20 cellular contexts compared by ENCODE assay signal in the genomic region with DNA sequence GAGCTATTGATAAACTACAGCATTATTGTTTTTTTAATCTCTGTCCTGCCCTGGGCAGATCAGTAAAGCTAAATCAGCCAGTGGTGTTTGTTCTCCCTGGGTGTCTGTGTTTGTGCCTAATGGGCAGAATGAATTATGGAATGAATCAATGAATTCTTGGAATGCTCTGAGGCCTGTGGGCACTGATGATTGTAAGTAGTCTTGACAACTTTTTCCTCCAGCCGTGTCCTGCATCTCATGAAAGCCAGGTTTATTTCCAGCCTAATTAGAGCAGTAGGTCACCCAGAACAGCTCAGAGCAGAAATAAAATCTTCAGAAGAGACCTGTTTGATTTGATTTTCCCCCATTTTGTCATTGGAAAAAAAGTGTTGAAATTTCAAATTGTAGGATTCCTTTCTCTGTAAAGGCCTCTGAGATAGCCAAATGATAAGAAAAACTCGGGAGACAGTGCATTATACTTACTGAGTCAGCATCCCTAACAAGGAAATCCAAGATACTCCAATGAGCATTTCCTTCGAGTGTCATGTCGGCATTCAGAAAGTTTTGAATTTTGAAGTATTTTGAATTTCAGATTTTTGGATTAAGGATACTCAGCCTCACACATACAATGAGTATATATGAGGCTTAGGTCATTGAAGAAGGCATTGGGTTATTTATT.
DNase-seq lines count a peak whose midpoint lies in the region; ATAC-seq and TF ChIP-seq lines count a peak whose summit lies in the region.
"Had no signal": no experiment of that assay in that cellular context is flagged by ENCODE, and none has a peak within 500 bp of the region (broad histone marks: within the 10 kb centered on the region; RNA-seq: fewer than 3 reads in every experiment).

No MANE protein-coding gene starts in this region.

- no peak for TF ChIP-seq CTCF in retinal pigment epithelial cell (conservative IDR thresholded peaks at IDR 0.05; ENCODE audit: low read depth, low read length)

- DNase-seq in GM03348 (ENCODE audit: low spot score) (peak; percentile 12), amniotic epithelial cell (ENCODE audit: low read depth) (peak; percentile 44), foreskin melanocyte (peak; percentile 18), retinal pigment epithelial cell (ENCODE audit: low read depth) (peak; percentile 90), nucleus accumbens (lab: John Stamatoyannopoulos, UW) (no peak)
- DNase-seq in stimulated activated CD4-positive, alpha-beta T cell treated with anti-CD3 and anti-CD28 coated beads, Interleukin-4, amount 100 ng/mL, for 24 hours = no peak
- DNase-seq: activated gamma-delta T cell; aorta; COR-L47; DND-41; foreskin keratinocyte; hypothalamus; naive thymus-derived CD4-positive, alpha-beta T cell; OCI-M1; SHP77; stimulated activated CD4-positive, alpha-beta T cell treated with anti-CD3 and anti-CD28 coated beads, Interleukin-2, amount 100 ng/mL, for 48 hours had no signal

- H3K4me3 ChIP-seq in retinal pigment epithelial cell (ENCODE audit: low read length) = no peak overlapping the region
- H3K4me3 ChIP-seq: HAP-1, skin epidermis, tibial nerve had no signal

- ATAC-seq in activated CD4-positive, CD25-positive, alpha-beta regulatory T cell treated with anti-CD3 and anti-CD28 coated beads, Interleukin-2, amount 50 U/mL, for 24 hours = no peak
- ATAC-seq: foreskin keratinocyte; naive thymus-derived CD4-positive, alpha-beta T cell had no signal

Comparison
In these comparisons a context has a peak if more than half of its experiments do, and no peak if none do; other contexts are left out.
1. DNase-seq: peak in GM03348 (single experiment), amniotic epithelial cell (single experiment), foreskin melanocyte (single experiment) and retinal pigment epithelial cell (single experiment); none in nucleus accumbens (0 of 56) and stimulated activated CD4-positive, alpha-beta T cell treated with anti-CD3 and anti-CD28 coated beads, Interleukin-4, amount 100 ng/mL, for 24 hours (single experiment).